ENCODE assay signal across 20 cellular contexts in genomic region chr2:40131061-40131704, GRCh38.
DNase-seq lines count a peak whose midpoint lies in the region; ATAC-seq, FAIRE-seq and TF ChIP-seq lines count a peak whose summit lies in the region.
"Had no signal": no experiment of that assay in that cellular context is flagged by ENCODE, and none has a peak within 500 bp of the region (broad histone marks: within the 10 kb centered on the region; RNA-seq: fewer than 3 reads in every experiment).

No MANE protein-coding gene starts in this region.

- H3K36me3 ChIP-seq in rectal smooth muscle tissue (ENCODE audit: control insufficient read depth, insufficient read depth, low read length), result no peaks in the 10 kb centered on the region
- no peaks in the 10 kb centered on the region for H3K36me3 ChIP-seq in H7 (replicated peaks; ENCODE audit: control insufficient read depth, insufficient read depth, low read length)
- H3K36me3 ChIP-seq: BE2C had no signal

- no peaks in the 10 kb centered on the region for H3K9me3 ChIP-seq in A549
- H3K9me3 ChIP-seq in right cardiac atrium (ENCODE audit: control insufficient read depth, low read length), result no peaks in the 10 kb centered on the region
- H3K9me3 ChIP-seq: BE2C had no signal

- 13% methylated on average over 4 of the region's 4 CpGs for WGBS in A549 (ENCODE audit: missing lambda C conversion rate)
- 77% methylated on average over 4 of the region's 4 CpGs for whole genome bisulfite sequencing in right cardiac atrium

- H3K4me1 ChIP-seq in A549 (no peaks in the 10 kb centered on the region), right cardiac atrium (ENCODE audit: control insufficient read depth, insufficient read depth, low read length) (peaks cover 12% of the 10 kb centered on the region), rectal smooth muscle tissue (ENCODE audit: control insufficient read depth, insufficient read depth, low read length) (peaks cover 16% of the 10 kb centered on the region)

- ATAC-seq in A549 (no peak), right cardiac atrium (no peak), HG03045 (IDR thresholded peaks at IDR 0.05; ENCODE audit: unreplicated experiment) (no peak), HG02870 (IDR thresholded peaks at IDR 0.05; ENCODE audit: unreplicated experiment) (no peak)
- ATAC-seq: GM12878 had no signal

- TF ChIP-seq RAD21 in A549 (conservative IDR thresholded peaks at IDR 0.05 in 1 of 2, IDR thresholded peaks at IDR 0.05 in 1 of 2), result no peak

- TF ChIP-seq POLR2A in A549 (IDR thresholded peaks at IDR 0.05; ENCODE audit: low read length), result no peak

- POLR2A ChIA-PET in A549 (lab: Yijun Ruan, JAX), result no interaction called here

- H3K27ac ChIP-seq in A549 (no peak overlapping the region), caudate nucleus (ENCODE audit: low read depth, low read length) (peak overlapping the region; percentile 38), right cardiac atrium (ENCODE audit: low read length) (peak overlapping the region; percentile 10), rectal smooth muscle tissue (ENCODE audit: low read depth, low read length) (peak overlapping the region; percentile 35)
- H3K27ac ChIP-seq: HL-60, KMS-11 had no signal

- H3K27me3 ChIP-seq in right cardiac atrium (ENCODE audit: control insufficient read depth, insufficient read depth) (no peaks in the 10 kb centered on the region), rectal smooth muscle tissue (ENCODE audit: control insufficient read depth, insufficient read depth, low read length) (no peaks in the 10 kb centered on the region), H7 (ENCODE audit: control insufficient read depth, insufficient read depth, low read length) (no peaks in the 10 kb centered on the region)
- H3K27me3 ChIP-seq: BE2C had no signal

- CTCF ChIA-PET in A549 (lab: Yijun Ruan, JAX), result interaction anchor here (1.0 to 1.4 kb wide), 3 partner anchors 12 to 243 kb away, joined by 3 to 4 read pairs (median 3); no protein-coding TSS in a partner anchor

- FAIRE-seq in A549 (lab: Jason Lieb, UNC), result no peak
- FAIRE-seq: A204.1, GM12878, H54, RCC 7860 had no signal

- no peak overlapping the region for H3K4me2 ChIP-seq in A549
- H3K4me2 ChIP-seq: KMS-11 had no signal

- no peak overlapping the region for H3K9ac ChIP-seq in rectal smooth muscle tissue (ENCODE audit: low read length)
- H3K9ac ChIP-seq: KMS-11 had no signal

- DNase-seq in A549 (ENCODE audit: low read depth in 1 of 2, low spot score in 1 of 2), result no peak
- DNase-seq in caudate nucleus (lab: John Stamatoyannopoulos, UW), result peak in 4 of 61 donors; percentile 25 to 78 (median 46)
- DNase-seq in right cardiac atrium, result no peak
- no peak for DNase-seq in H7
- DNase-seq: DMS79, HFFc6, NCI-H1105, NCI-H2029, NCI-H226, NCI-H510A treated with DMSO at 0.1 percent for 48 hours had no signal

- no peak for TF ChIP-seq EP300 in A549 (IDR thresholded peaks at IDR 0.05)

- intact Hi-C loops in right cardiac atrium (cut with DNase I), result no loop called here

- no peak for TF ChIP-seq CTCF in A549 (IDR thresholded peaks at IDR 0.05)

- H3K4me3 ChIP-seq in A549, result no peak overlapping the region
- H3K4me3 ChIP-seq in right cardiac atrium (ENCODE audit: low read length), result no peak overlapping the region
- H3K4me3 ChIP-seq in rectal smooth muscle tissue (ENCODE audit: low read length), result no peak overlapping the region
- no peak overlapping the region for H3K4me3 ChIP-seq in H7 (ENCODE audit: insufficient read depth, low read depth, low read length)
- H3K4me3 ChIP-seq: GM12878 had no signal

TF ChIP-seq in A549, 52 proteins besides CTCF, POLR2A, EP300 and RAD21:
- TF ChIP-seq NR3C1 (IDR thresholded peaks at IDR 0.05) (no peak), MAFK (IDR thresholded peaks at IDR 0.05; ENCODE audit: partially characterized antibody) (peak; percentile 35), BCL3 (IDR thresholded peaks at IDR 0.05) (no peak), POLR2AphosphoS2 (conservative IDR thresholded peaks at IDR 0.05; ENCODE audit: low read length) (no peak), SMC3 (IDR thresholded peaks at IDR 0.05) (no peak), ZNF302 (CRISPR knock-in tag; IDR thresholded peaks at IDR 0.05) (no peak), EHF (CRISPR knock-in tag; IDR thresholded peaks at IDR 0.05) (no peak), ZFP36 (IDR thresholded peaks at IDR 0.05; ENCODE audit: borderline replicate concordance, partially characterized antibody) (no peak)
TF ChIP-seq in A549: peak in this region for 1.

Comparison
In these comparisons a context has a peak if more than half of its experiments do, and no peak if none do; other contexts are left out.
1. H3K27ac ChIP-seq: peak in caudate nucleus (single experiment), right cardiac atrium (single experiment) and rectal smooth muscle tissue (single experiment); none in A549 (0 of 2).